ENCODE assay signal across 8 cellular contexts in genomic region chr9:19028835-19029451, GRCh38. TPM values are rescaled to one million over a fixed set of nuclear protein-coding genes. Genes with fewer than 3 reads are reported as not detected.
A peak's percentile ranks its signal among the peaks of the same experiment; 100 is the strongest.
DNase-seq lines count a peak whose midpoint lies in the region; ATAC-seq, FAIRE-seq and TF ChIP-seq lines count a peak whose summit lies in the region.

No MANE protein-coding gene starts in this region.

- no peak overlapping the region for H3K4me3 ChIP-seq in A549
- H3K4me3 ChIP-seq in epithelial cell of proximal tubule (ENCODE audit: low read depth, low read length) = no peak overlapping the region

- DNase-seq in A549 (ENCODE audit: low read depth in 1 of 2, low spot score in 1 of 2) = peak; percentile 66 to 83
- DNase-seq in GM10248 (ENCODE audit: extremely low spot score) = peak; percentile 76
- peak; percentile 3 to 7 for DNase-seq in NCI-H187 (lab: John Stamatoyannopoulos, UW)
- no peak for DNase-seq in T-helper 17 cell
- no peak for DNase-seq in epithelial cell of proximal tubule (ENCODE audit: low read depth)
- peak; percentile 38 for DNase-seq in mucosa of gallbladder (ENCODE audit: low spot score)
- no peak for DNase-seq in effector CD8-positive, alpha-beta T cell (lab: John Stamatoyannopoulos, UW)

- peaks cover 8% of the 10 kb centered on the region for H3K36me3 Mint-ChIP-seq in T-helper 17 cell (ENCODE audit: low read depth)

- no peak overlapping the region for H3K4me2 ChIP-seq in A549

- H3K4me1 ChIP-seq in A549 = no peaks in the 10 kb centered on the region

- TF ChIP-seq CTCF in A549 (IDR thresholded peaks at IDR 0.05) (peak; percentile 79), GM10248 (IDR thresholded peaks at IDR 0.05; ENCODE audit: control extremely low read depth, extremely low read depth, low read depth, missing control alignments) (peak; percentile 63), epithelial cell of proximal tubule (conservative IDR thresholded peaks at IDR 0.05; ENCODE audit: low read depth, low read length) (peak; percentile 74)

- 9% methylated on average over 8 of the region's 8 CpGs for WGBS in A549 (ENCODE audit: missing lambda C conversion rate)

- H3K27ac Mint-ChIP-seq in T-helper 17 cell = no peak overlapping the region

- CTCF ChIA-PET in A549 (lab: Yijun Ruan, JAX) (interaction anchor here (0.6 to 5.4 kb wide), 42 partner anchors 8 to 1505 kb away, joined by 3 to 49 read pairs (median 4); partner anchors contain the start of gene RRAGA), GM10248 (lab: Yijun Ruan, JAX) (interaction anchor here (0.7 to 5.2 kb wide), 23 partner anchors 8 to 1496 kb away, joined by 3 to 50 read pairs (median 4); partner anchors contain the start of gene RRAGA)

- H3K27ac ChIP-seq in A549 = no peak overlapping the region

- ATAC-seq in A549 = peak; percentile 81 to 89
- ATAC-seq in HG02678 (IDR thresholded peaks at IDR 0.05; ENCODE audit: unreplicated experiment) = peak; percentile 68
- ATAC-seq in T-helper 17 cell = peak; percentile 63

- peak; percentile 77 to 83 for TF ChIP-seq RAD21 in A549 (conservative IDR thresholded peaks at IDR 0.05 in 1 of 2, IDR thresholded peaks at IDR 0.05 in 1 of 2)

- no peak overlapping the region for H3K4me3 Mint-ChIP-seq in T-helper 17 cell

- H3K9me3 ChIP-seq in A549 (no peaks in the 10 kb centered on the region), T-helper 17 cell (ENCODE audit: control insufficient read depth, low read length, poor library complexity, severe bottlenecking) (no peaks in the 10 kb centered on the region)

- TF ChIP-seq POLR2A in A549 (IDR thresholded peaks at IDR 0.05; ENCODE audit: low read length) = no peak

- no peak for TF ChIP-seq EP300 in A549 (IDR thresholded peaks at IDR 0.05)

- peaks cover 7% of the 10 kb centered on the region for H3K4me1 Mint-ChIP-seq in T-helper 17 cell

- POLR2A ChIA-PET in A549 (lab: Yijun Ruan, JAX) (no interaction called here), GM10248 (lab: Yijun Ruan, JAX) (no interaction called here)

- no peak for FAIRE-seq in A549 (lab: Jason Lieb, UNC)

- peaks cover 35% of the 10 kb centered on the region for H3K27me3 Mint-ChIP-seq in T-helper 17 cell

TF ChIP-seq in A549, 52 proteins besides CTCF, POLR2A, EP300 and RAD21:
- no peak for TF ChIP-seq PBX3 (IDR thresholded peaks at IDR 0.05)
- peak; percentile 80 for TF ChIP-seq SMC3 (IDR thresholded peaks at IDR 0.05)
- TF ChIP-seq NPAS2 (CRISPR knock-in tag; IDR thresholded peaks at IDR 0.05; ENCODE audit: borderline replicate concordance) = no peak
- no peak for TF ChIP-seq BHLHE40 (IDR thresholded peaks at IDR 0.05; ENCODE audit: low read depth, low read length)

RNA-seq across cellular contexts. Expression of gene SAXO1, which starts 4.1 kb away (rescaled TPM):
- polyA plus RNA-seq in A549 (2011; rRNA removed) = not detected in 2 replicates
- polyA plus RNA-seq in A549 (2012; cell fraction: cytosol; rRNA removed) = not detected in 2 replicates
- polyA plus RNA-seq in A549 (2012; cell fraction: nucleus; rRNA removed) = not detected in 2 replicates
- not detected in 3 replicates for polyA plus RNA-seq in A549 (2017; fragmentation: RNase III; extraction: RNeasy Plus Mini Kit Qiagen cat#74134 plus additional on column Dnase treatment)
- not detected in 2 replicates for polyA minus RNA-seq in A549 (2011; rRNA and poly(A)+ RNA removed)
- total RNA-seq in T-helper 17 cell = not detected
- total RNA-seq in epithelial cell of proximal tubule = not detected in 2 replicates
- total RNA-seq in mucosa of gallbladder = 0.03 TPM

RNA-seq across cellular contexts. Expression of gene RRAGA, which starts 20.3 kb away (rescaled TPM):
- polyA plus RNA-seq in A549 (2011; rRNA removed) (133 and 136 TPM in 2 replicates), A549 (2017; fragmentation: RNase III; extraction: RNeasy Plus Mini Kit Qiagen cat#74134 plus additional on column Dnase treatment) (106 to 117 TPM (median 115 TPM) in 3 replicates)
- polyA plus RNA-seq in A549 (2012; cell fraction: cytosol; rRNA removed) = 74.1 and 93.8 TPM in 2 replicates
- 55.1 and 71.7 TPM in 2 replicates for polyA plus RNA-seq in A549 (2012; cell fraction: nucleus; rRNA removed)
- 76.7 and 96.9 TPM in 2 replicates for polyA minus RNA-seq in A549 (2011; rRNA and poly(A)+ RNA removed)
- total RNA-seq in T-helper 17 cell (10 to 100 TPM; 35.2 to 37.0 TPM), epithelial cell of proximal tubule (36.0 and 51.9 TPM in 2 replicates), mucosa of gallbladder (75.8 TPM)

Comparison
In these comparisons a context has a peak if more than half of its experiments do, and no peak if none do; other contexts are left out.
1. DNase-seq: peak in A549 (2 of 2), GM10248 (single experiment), NCI-H187 (2 of 2) and mucosa of gallbladder (single experiment); none in T-helper 17 cell (0 of 3), epithelial cell of proximal tubule (single experiment) and effector CD8-positive, alpha-beta T cell (single experiment).
2. Peak in every context shown above with its lines, with median percentiles within 50 percentile points of each other: ATAC-seq and CTCF ChIP-seq.